19 cellular contexts compared by ENCODE assay signal in the genomic region with DNA sequence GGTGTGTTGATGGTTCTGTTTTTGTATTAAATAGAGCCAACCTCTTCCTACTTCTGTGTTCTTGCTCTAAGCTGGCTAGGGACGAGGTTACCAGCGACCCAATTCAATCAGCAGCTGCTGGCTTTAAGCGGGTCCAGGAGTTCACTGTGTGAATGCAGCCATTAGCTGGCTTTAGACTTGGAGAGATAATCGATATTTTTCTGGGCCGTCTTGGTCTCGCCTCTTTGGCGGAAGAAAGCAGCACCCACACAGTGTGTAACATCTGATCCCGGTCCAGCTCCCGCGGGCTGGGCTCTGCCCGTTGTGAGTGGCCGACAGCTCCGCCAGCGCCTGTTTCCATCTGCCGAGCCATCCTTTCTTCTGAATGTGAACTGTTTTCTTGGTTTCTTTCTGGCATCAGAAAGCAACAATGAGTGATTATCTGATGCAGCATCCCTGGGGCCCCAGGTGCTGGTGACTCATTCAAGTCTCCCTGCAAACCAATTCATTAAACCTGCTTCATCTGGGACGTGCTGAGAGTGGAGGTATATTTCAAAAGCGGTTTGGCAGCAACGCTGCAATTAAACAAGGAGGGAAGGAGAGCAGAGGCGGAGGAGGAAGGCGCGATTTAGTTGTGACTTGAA.
DNase-seq lines count a peak whose midpoint lies in the region; ATAC-seq and TF ChIP-seq lines count a peak whose summit lies in the region.
"Had no signal": no experiment of that assay in that cellular context is flagged by ENCODE, and none has a peak within 500 bp of the region (broad histone marks: within the 10 kb centered on the region; RNA-seq: fewer than 3 reads in every experiment).

No MANE protein-coding gene starts in this region.

- H3K9me3 ChIP-seq in HCT116 (ENCODE audit: control insufficient read depth in 1 of 2, insufficient read depth in 1 of 2, low read depth in 1 of 2, low read length in 2 of 2): no peaks in the 10 kb centered on the region
- H3K9me3 ChIP-seq: upper lobe of left lung had no signal

- H2AFZ ChIP-seq in HCT116 (ENCODE audit: low read depth, low read length, poor library complexity, severe bottlenecking): no peak overlapping the region

- TF ChIP-seq CTCF in HCT116 (IDR thresholded peaks at IDR 0.05 in 2 of 3, conservative IDR thresholded peaks at IDR 0.05 in 1 of 3; ENCODE audit: borderline replicate concordance in 1 of 3, insufficient read depth in 1 of 3, low read depth in 2 of 3, low read length in 2 of 3) (no peak), omental fat pad (IDR thresholded peaks at IDR 0.05) (no peak)

- CTCF ChIA-PET in HCT116 (lab: Charles Lee): no interaction called here

- POLR2A ChIA-PET in HCT116 (lab: Charles Lee): no interaction called here

- no peak overlapping the region for H3K9ac ChIP-seq in HCT116 (ENCODE audit: low read length)

- H3K4me1 ChIP-seq in HCT116 (ENCODE audit: control insufficient read depth in 1 of 2, insufficient read depth in 2 of 2, low read length in 2 of 2): peaks cover 0 to 15% of the 10 kb centered on the region in 2 experiments; a peak in 1 of 4 replicates
- H3K4me1 ChIP-seq: gastroesophageal sphincter, upper lobe of left lung had no signal

- no peaks in the 10 kb centered on the region for H3K79me2 ChIP-seq in HCT116 (ENCODE audit: insufficient read depth, low read length)

- no peak for TF ChIP-seq POLR2A in HCT116 (IDR thresholded peaks at IDR 0.05; ENCODE audit: borderline replicate concordance, extremely low read depth, insufficient read depth, insufficient read length)

- ATAC-seq in HCT116 (peak; percentile 55; the same call in 1 of the 2 replicates), esophagus mucosa (peak; percentile 95), omental fat pad (ENCODE audit: low FRiP score) (no peak)
- no peak for ATAC-seq in activated naive CD4-positive, alpha-beta T cell treated with anti-CD3 and anti-CD28 coated beads, Interleukin-2, amount 50 U/mL, for 72 hours
- ATAC-seq: activated CD4-positive, CD25-positive, alpha-beta regulatory T cell treated with anti-CD3 and anti-CD28 coated beads, Interleukin-2, amount 50 U/mL, for 24 hours; gastroesophageal sphincter; left lobe of liver had no signal

- no TSS peak for BruUV-seq in HCT116 (replicated peaks; lab: Mats Ljungman, UMichigan)

- H3K27me3 ChIP-seq in HCT116 (ENCODE audit: insufficient read depth, low read length): peaks cover 57% of the 10 kb centered on the region
- H3K27me3 ChIP-seq: gastroesophageal sphincter, upper lobe of left lung had no signal

- no peaks in the 10 kb centered on the region for H4K20me1 ChIP-seq in HCT116 (ENCODE audit: insufficient read depth)

- no peak for TF ChIP-seq RAD21 in HCT116 (IDR thresholded peaks at IDR 0.05; ENCODE audit: low read depth)

- H3K4me3 ChIP-seq in HCT116 (replicated peaks in 1 of 2; ENCODE audit: low read depth in 1 of 2, low read length in 2 of 2): no peak overlapping the region
- H3K4me3 ChIP-seq: gastroesophageal sphincter, upper lobe of left lung had no signal

- H3K36me3 Mint-ChIP-seq in activated naive CD4-positive, alpha-beta T cell treated with anti-CD3 and anti-CD28 coated beads, Interleukin-2, amount 50 U/mL, for 72 hours: no peaks in the 10 kb centered on the region
- H3K36me3 Mint-ChIP-seq: CD4-positive, CD25-positive, alpha-beta regulatory T cell had no signal

- RAD21 ChIA-PET in HCT116 (lab: Charles Lee; ENCODE audit: low non-redundant PET in 1 of 2, low total read pairs in 2 of 2, uncharacterized antibody in 2 of 2, unreplicated experiment in 2 of 2): no interaction called here

- no peak overlapping the region for H3K27ac ChIP-seq in HCT116 (ENCODE audit: low read depth, low read length)
- H3K27ac ChIP-seq: gastroesophageal sphincter, upper lobe of left lung had no signal

- H3K9me3 Mint-ChIP-seq in activated naive CD4-positive, alpha-beta T cell treated with anti-CD3 and anti-CD28 coated beads, Interleukin-2, amount 50 U/mL, for 72 hours: peaks cover 0 to 4% of the 10 kb centered on the region in 2 donors
- H3K9me3 Mint-ChIP-seq: stimulated activated naive CD8-positive, alpha-beta T cell treated with anti-CD3 and anti-CD28 coated beads, Interleukin-15, Interleukin-2, amounts not matched to agents 100 ng/mL and 50 ng/mL, for 24 hours had no signal

- H3K4me2 ChIP-seq in HCT116 (ENCODE audit: low read length): peak overlapping the region; percentile 1; the same call in 1 of the 2 replicates

- H3K36me3 ChIP-seq in HCT116 (ENCODE audit: control insufficient read depth in 1 of 2, insufficient read depth in 2 of 2, low read length in 2 of 2): no peaks in the 10 kb centered on the region
- H3K36me3 ChIP-seq: gastroesophageal sphincter, upper lobe of left lung had no signal

- no peaks in the 10 kb centered on the region for H3K9me2 ChIP-seq in HCT116 (ENCODE audit: insufficient read depth)

- H3K27ac Mint-ChIP-seq in activated naive CD4-positive, alpha-beta T cell treated with anti-CD3 and anti-CD28 coated beads, Interleukin-2, amount 50 U/mL, for 72 hours: no peak overlapping the region
- H3K27ac Mint-ChIP-seq: CD4-positive, CD25-positive, alpha-beta regulatory T cell; stimulated activated naive CD8-positive, alpha-beta T cell treated with anti-CD3 and anti-CD28 coated beads, Interleukin-15, Interleukin-2, amounts not matched to agents 100 ng/mL and 50 ng/mL, for 24 hours had no signal

- intact Hi-C loops in HCT116 (cut with micrococcal nuclease): no loop called here

- peak; percentile 2 for DNase-seq in HCT116 (ENCODE audit: low read depth, low spot score)
- peak; percentile 90 for DNase-seq in RPMI8226
- DNase-seq in pons (ENCODE audit: low spot score): peak; percentile 11
- DNase-seq in NCI-H524 treated with DMSO at 0.1 percent for 48 hours (lab: John Stamatoyannopoulos, UW): no peak
- no peak for DNase-seq in activated naive CD4-positive, alpha-beta T cell treated with anti-CD3 and anti-CD28 coated beads, Interleukin-2, amount 50 U/mL, for 72 hours (ENCODE audit: low spot score in 2 of 2)
- DNase-seq in activated gamma-delta T cell treated with Interleukin-2 at 50 U/mL for 16 hours: no peak
- DNase-seq in omental fat pad (ENCODE audit: low spot score): no peak
- DNase-seq: activated effector memory CD4-positive, alpha-beta T cell treated with anti-CD3 and anti-CD28 coated beads, Interleukin-2, amount 50 U/mL, for 16 hours; CD4-positive, CD25-positive, alpha-beta regulatory T cell; DMS53; NCI-H1436 treated with DMSO at 0.1 percent for 48 hours; NCI-H510A treated with DMSO at 0.1 percent for 48 hours; stimulated activated CD4-positive, alpha-beta T cell treated with anti-CD3 and anti-CD28 coated beads, Interleukin-1b, Interleukin-23, amount 100 ng/mL, for 48 hours; upper lobe of left lung had no signal

TF ChIP-seq in HCT116, 20 proteins besides CTCF, POLR2A, EP300 and RAD21:
- TF ChIP-seq TCF7L2 (IDR thresholded peaks at IDR 0.05; ENCODE audit: borderline replicate concordance, extremely low read depth, insufficient read depth, insufficient read length): peak; percentile 87
- 0 out of 2 replicates have a peak, but pooled peaks have one; percentile 12 for TF ChIP-seq SP1 (IDR thresholded peaks at IDR 0.05; ENCODE audit: low read depth)
- 0 out of 2 replicates have a peak, but pooled peaks have one; percentile 12 for TF ChIP-seq CEBPB (IDR thresholded peaks at IDR 0.05; ENCODE audit: low read depth)
- no peak for TF ChIP-seq FOSL1 (IDR thresholded peaks at IDR 0.05; ENCODE audit: low read depth)

Comparison
In these comparisons a context has a peak if more than half of its experiments do, and no peak if none do; other contexts are left out.
1. ATAC-seq: peak in HCT116 (single experiment) and esophagus mucosa (single experiment); none in activated naive CD4-positive, alpha-beta T cell treated with anti-CD3 and anti-CD28 coated beads, Interleukin-2, amount 50 U/mL, for 72 hours (0 of 2) and omental fat pad (single experiment).
2. DNase-seq: peak in HCT116 (single experiment), RPMI8226 (single experiment) and pons (single experiment); none in NCI-H524 treated with DMSO at 0.1 percent for 48 hours (single experiment), activated naive CD4-positive, alpha-beta T cell treated with anti-CD3 and anti-CD28 coated beads, Interleukin-2, amount 50 U/mL, for 72 hours (0 of 2), activated gamma-delta T cell treated with Interleukin-2 at 50 U/mL for 16 hours (single experiment) and omental fat pad (single experiment).